In the genomic region with DNA sequence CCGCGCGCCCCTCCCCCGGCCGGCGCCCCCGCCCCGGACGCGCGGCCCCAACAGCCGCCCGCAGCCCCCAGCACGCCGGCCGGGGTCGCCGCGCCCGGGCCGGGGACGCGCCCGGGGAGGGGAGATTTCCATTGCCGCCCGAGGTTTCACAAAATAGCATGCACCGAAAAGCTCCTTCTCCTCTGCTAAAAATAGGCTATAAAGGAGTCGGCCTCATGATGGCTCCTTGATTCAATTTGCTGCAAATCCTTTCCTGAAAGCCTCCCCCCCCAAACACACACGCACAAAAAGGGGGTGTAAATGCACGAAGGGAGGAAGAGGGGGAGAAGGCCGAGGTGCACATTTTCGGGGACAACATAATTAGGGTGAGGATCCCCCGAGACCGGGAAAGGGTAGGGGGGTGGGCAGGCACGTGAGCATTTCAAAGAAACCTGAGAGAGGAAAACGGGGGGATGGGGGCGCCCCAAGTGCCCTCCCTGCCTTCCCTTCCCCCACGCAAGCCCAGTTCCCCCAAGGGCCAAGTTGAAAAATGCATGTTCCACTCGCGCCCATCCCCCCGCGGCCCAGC, we compare ENCODE assay signal across 8 cellular contexts. TPM values are rescaled to one million over a fixed set of nuclear protein-coding genes. Genes with fewer than 3 reads are reported as not detected.
DNase-seq lines count a peak whose midpoint lies in the region; ATAC-seq and TF ChIP-seq lines count a peak whose summit lies in the region.

No MANE protein-coding gene starts in this region.

- peak overlapping the region; percentile 84 for H3K4me3 ChIP-seq in osteoblast (ENCODE audit: insufficient read depth, low read length)

- no peaks in the 10 kb centered on the region for H3K9me3 ChIP-seq in osteoblast (ENCODE audit: low read depth, low read length)

- H3K27ac ChIP-seq in osteoblast (ENCODE audit: low read depth, low read length), result peak overlapping the region; percentile 96

- DNase-seq in A172 (ENCODE audit: low spot score), result peak; percentile 22
- DNase-seq in GM03348 (ENCODE audit: low spot score), result peak; percentile 61
- peak; percentile 55 to 83 for DNase-seq in NOMO-1 (lab: John Stamatoyannopoulos, UW; ENCODE audit: unreplicated experiment in 2 of 2)
- peak; percentile 51 to 59 for DNase-seq in activated naive CD4-positive, alpha-beta T cell treated with anti-CD3 and anti-CD28 coated beads, Interleukin-2, amount 50 U/mL, for 72 hours (ENCODE audit: low spot score in 2 of 2)
- peak; percentile 39 for DNase-seq in glutamatergic neuron
- peak; percentile 95 for DNase-seq in osteoblast (ENCODE audit: insufficient read length, low spot score, missing footprints)
- DNase-seq in SHP77 treated with DMSO at 0.1 percent for 48 hours (lab: John Stamatoyannopoulos, UW), result no peak

- no peaks in the 10 kb centered on the region for H3K9me3 Mint-ChIP-seq in activated naive CD4-positive, alpha-beta T cell treated with anti-CD3 and anti-CD28 coated beads, Interleukin-2, amount 50 U/mL, for 72 hours
- peaks cover 22% of the 10 kb centered on the region for H3K9me3 Mint-ChIP-seq in glutamatergic neuron (ENCODE audit: unreplicated experiment)

- H3K4me1 Mint-ChIP-seq in glutamatergic neuron (ENCODE audit: low read depth, unreplicated experiment), result peaks cover 16% of the 10 kb centered on the region

- peaks cover 2% of the 10 kb centered on the region for H4K20me1 ChIP-seq in osteoblast (ENCODE audit: insufficient read depth, low read length)

- TF ChIP-seq CTCF in glutamatergic neuron (IDR thresholded peaks at IDR 0.05; ENCODE audit: partially characterized antibody, unreplicated experiment) (no peak), osteoblast (IDR thresholded peaks at IDR 0.05; ENCODE audit: extremely low read depth, low read depth, low read length) (no peak)

- H3K27me3 ChIP-seq in osteoblast (ENCODE audit: insufficient read depth, low read length), result no peaks in the 10 kb centered on the region

- H3K4me1 ChIP-seq in osteoblast (ENCODE audit: insufficient read depth, low read length), result peaks cover 21% of the 10 kb centered on the region

- peak overlapping the region; percentile 92 for H3K4me2 ChIP-seq in osteoblast (ENCODE audit: insufficient read depth, low read length)

- H3K36me3 ChIP-seq in osteoblast (ENCODE audit: insufficient read depth, low read length), result no peaks in the 10 kb centered on the region

- peaks cover 30 to 44% of the 10 kb centered on the region in 2 donors for H3K36me3 Mint-ChIP-seq in activated naive CD4-positive, alpha-beta T cell treated with anti-CD3 and anti-CD28 coated beads, Interleukin-2, amount 50 U/mL, for 72 hours
- no peaks in the 10 kb centered on the region for H3K36me3 Mint-ChIP-seq in glutamatergic neuron (ENCODE audit: unreplicated experiment)

- peak overlapping the region; percentile 99 to 100 for H3K27ac Mint-ChIP-seq in activated naive CD4-positive, alpha-beta T cell treated with anti-CD3 and anti-CD28 coated beads, Interleukin-2, amount 50 U/mL, for 72 hours
- peak overlapping the region; percentile 97 for H3K27ac Mint-ChIP-seq in glutamatergic neuron (ENCODE audit: unreplicated experiment)

- ATAC-seq in activated naive CD4-positive, alpha-beta T cell treated with anti-CD3 and anti-CD28 coated beads, Interleukin-2, amount 50 U/mL, for 72 hours, result peak in 1 of 2 donors; percentile 17
- ATAC-seq in GM18873 (IDR thresholded peaks at IDR 0.05; ENCODE audit: low FRiP score, unreplicated experiment), result no peak

- peaks cover 8% of the 10 kb centered on the region for H3K27me3 Mint-ChIP-seq in glutamatergic neuron (ENCODE audit: unreplicated experiment)

- peak overlapping the region; percentile 99 for H3K4me3 Mint-ChIP-seq in glutamatergic neuron (ENCODE audit: unreplicated experiment)

- peaks cover 51% of the 10 kb centered on the region for H3K79me2 ChIP-seq in osteoblast (ENCODE audit: insufficient read depth, low read length)

- H2AFZ ChIP-seq in osteoblast (ENCODE audit: low read length), result no peak overlapping the region

RNA-seq across cellular contexts. Expression of a gene that starts 0.7 kb away (rescaled TPM):
- 85.4 and 88.3 TPM in 2 replicates for total RNA-seq in A172 (2014; rRNA removed; shearing (Covaris generic))
- 100 to 1,000 TPM; 130 to 184 TPM for total RNA-seq in activated naive CD4-positive, alpha-beta T cell treated with anti-CD3 and anti-CD28 coated beads, Interleukin-2, amount 50 U/mL, for 72 hours
- 101 TPM for total RNA-seq in glutamatergic neuron (ENCODE audit: unreplicated experiment)
- total RNA-seq in osteoblast, result 278 and 297 TPM in 2 replicates
